ENCODE assay signal across 8 cellular contexts in the genomic region with DNA sequence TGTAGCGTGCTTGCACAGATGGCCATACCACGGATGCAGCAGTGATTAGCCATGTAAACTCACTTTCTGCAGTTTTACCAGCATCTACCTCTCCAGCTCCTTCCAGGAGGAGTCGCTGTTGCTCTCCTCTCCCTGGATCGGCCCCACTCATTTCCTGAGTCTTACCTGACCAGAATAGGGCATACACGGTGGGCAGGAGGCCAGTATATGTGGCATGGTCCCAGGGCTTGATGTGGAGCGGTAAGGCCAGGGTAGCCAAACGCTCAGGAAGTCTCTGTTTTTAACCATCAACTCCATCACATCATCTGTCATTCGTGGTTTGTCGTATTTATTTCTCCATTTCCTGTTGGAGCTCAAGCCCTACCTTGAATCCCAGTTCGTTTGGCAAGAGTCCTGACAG.
DNase-seq lines count a peak whose midpoint lies in the region; ATAC-seq and TF ChIP-seq lines count a peak whose summit lies in the region.

No MANE protein-coding gene starts in this region.

- peak; percentile 43 for ATAC-seq in HG02798 (IDR thresholded peaks at IDR 0.05; ENCODE audit: poor library complexity, unreplicated experiment)

- no peaks in the 10 kb centered on the region for H3K9me3 ChIP-seq in hepatocyte (ENCODE audit: low read depth)
- H3K9me3 ChIP-seq in thyroid gland, result no peaks in the 10 kb centered on the region

- no peaks in the 10 kb centered on the region for H3K79me2 ChIP-seq in hepatocyte

- WGBS in hepatocyte (ENCODE audit: low lambda C conversion rate, missing lambda C conversion rate), result 49% methylated on average over 10 of the region's 10 CpGs
- WGBS in thyroid gland, 2 donors, result 47 to 60% methylated on average over 10 of the region's 10 CpGs

- DNase-seq in EH (ENCODE audit: low read depth) (peak; percentile 19), UCSD-AML1 (lab: John Stamatoyannopoulos, UW; ENCODE audit: unreplicated experiment) (peak; percentile 59), hepatocyte (ENCODE audit: low spot score) (peak; percentile 73), thyroid gland (peak; percentile 64 to 73), superior temporal gyrus (ENCODE audit: extremely low spot score) (no peak), EL (no peak)
- DNase-seq in effector CD8-positive, alpha-beta T cell (lab: John Stamatoyannopoulos, UW), result no peak

- H3K27me3 ChIP-seq in hepatocyte, result no peaks in the 10 kb centered on the region
- no peaks in the 10 kb centered on the region for H3K27me3 ChIP-seq in thyroid gland

- intact Hi-C loops in thyroid gland (cut with DNase I), result loop anchor here (5.0 to 10.0 kb wide), 2 partner anchors 776 to 1209 kb away; no protein-coding TSS in a partner anchor

- H3K27ac ChIP-seq in hepatocyte (no peak overlapping the region), thyroid gland (peak overlapping the region in 1 of 3 donors; percentile 48)

- no peak overlapping the region for H2AFZ ChIP-seq in hepatocyte

- H3K36me3 ChIP-seq in hepatocyte (replicated peaks; ENCODE audit: insufficient read depth, low read depth), result no peaks in the 10 kb centered on the region
- no peaks in the 10 kb centered on the region for H3K36me3 ChIP-seq in thyroid gland

- H3K9me2 ChIP-seq in hepatocyte (replicated peaks; ENCODE audit: insufficient read depth), result no peaks in the 10 kb centered on the region

- no peak for TF ChIP-seq POLR2A in thyroid gland (IDR thresholded peaks at IDR 0.05)

- no peaks in the 10 kb centered on the region for H4K20me1 ChIP-seq in hepatocyte (ENCODE audit: insufficient read depth, poor library complexity, severe bottlenecking)

- H3K4me3 ChIP-seq in hepatocyte (no peak overlapping the region), thyroid gland (replicated peaks in 1 of 3) (no peak overlapping the region)

- TF ChIP-seq CTCF in hepatocyte (IDR thresholded peaks at IDR 0.05; ENCODE audit: poor library complexity) (peak; percentile 72), thyroid gland (IDR thresholded peaks at IDR 0.05) (peak; percentile 13 to 77 (median 60))

- H3K4me1 ChIP-seq in hepatocyte (ENCODE audit: insufficient read depth), result no peaks in the 10 kb centered on the region
- peaks cover 8 to 15% of the 10 kb centered on the region in 2 donors for H3K4me1 ChIP-seq in thyroid gland

- no peak overlapping the region for H3K4me2 ChIP-seq in hepatocyte

Comparison
In these comparisons a context has a peak if more than half of its experiments do, and no peak if none do; other contexts are left out.
1. DNase-seq: peak in EH (single experiment), UCSD-AML1 (single experiment), hepatocyte (single experiment) and thyroid gland (2 of 2); none in superior temporal gyrus (single experiment), EL (single experiment) and effector CD8-positive, alpha-beta T cell (single experiment).